22 cellular contexts compared by ENCODE assay signal in genomic region chr6:138234363-138234762, GRCh38. TPM values are rescaled to one million over a fixed set of nuclear protein-coding genes. Genes with fewer than 3 reads are reported as not detected.
"Had no signal": no experiment of that assay in that cellular context is flagged by ENCODE, and none has a peak within 500 bp of the region (broad histone marks: within the 10 kb centered on the region; RNA-seq: fewer than 3 reads in every experiment).

No MANE protein-coding gene starts in this region.

- H3K4me1 ChIP-seq: left ventricle myocardium inferior, parathyroid adenoma, suprapubic skin had no signal

- H3K9me3 ChIP-seq: left ventricle myocardium inferior, suprapubic skin, upper lobe of left lung had no signal

- H3K36me3 ChIP-seq: left ventricle myocardium inferior, suprapubic skin, upper lobe of left lung had no signal

- H3K4me3 ChIP-seq: left ventricle myocardium inferior, skin epidermis, suprapubic skin, upper lobe of left lung had no signal

- H3K27ac ChIP-seq: left ventricle myocardium inferior, parathyroid adenoma, skin epidermis, suprapubic skin, upper lobe of left lung had no signal

- H3K27me3 ChIP-seq: suprapubic skin, upper lobe of left lung had no signal

- H3K27ac Mint-ChIP-seq: activated naive CD8-positive, alpha-beta T cell treated with anti-CD3 and anti-CD28 coated beads, Interleukin-2, amount 10 ng/mL, durations not matched to agents 7 days and 5 days; activated T-helper 1 cell treated with anti-CD3 and anti-CD28 coated beads, Interleukin-12 subunit alpha, Interleukin-12 subunit beta, Interleukin-2, Interleukin-4 antibody, amounts not matched to agents 30 ng/mL and 10 ng/mL and 1 ng/mL, durations not matched to agents 14 hours and 24 hours and 36 hours; memory B cell; naive thymus-derived CD8-positive, alpha-beta T cell; T-cell had no signal

- DNase-seq: activated CD4-positive, alpha-beta T cell treated with anti-CD3 and anti-CD28 coated beads, Interleukin-2, amount 50 U/mL, for 1 hour; activated CD8-positive, alpha-beta memory T cell treated with anti-CD3 and anti-CD28 coated beads for 24 hours; activated naive CD4-positive, alpha-beta T cell; activated naive CD8-positive, alpha-beta T cell treated with anti-CD3 and anti-CD28 coated beads, Interleukin-2, amount 10 ng/mL, durations not matched to agents 7 days and 5 days; dermis blood vessel endothelial cell; erythroblast; left ventricle myocardium inferior; naive thymus-derived CD8-positive, alpha-beta T cell; retina; stimulated activated naive CD8-positive, alpha-beta T cell treated with anti-CD3 and anti-CD28 coated beads, Interleukin-15, Interleukin-2, amounts not matched to agents 100 U/mL and 50 U/mL, for 24 hours; T-cell; T-helper 9 cell; upper lobe of left lung had no signal

- H3K9me3 Mint-ChIP-seq: activated naive CD8-positive, alpha-beta T cell treated with anti-CD3 and anti-CD28 coated beads, Interleukin-2, amount 10 ng/mL, durations not matched to agents 7 days and 5 days; activated T-helper 1 cell treated with anti-CD3 and anti-CD28 coated beads, Interleukin-12 subunit alpha, Interleukin-12 subunit beta, Interleukin-2, Interleukin-4 antibody, amounts not matched to agents 30 ng/mL and 10 ng/mL and 1 ng/mL, durations not matched to agents 14 hours and 24 hours and 36 hours; memory B cell; naive thymus-derived CD8-positive, alpha-beta T cell; T-cell had no signal

- H2AFZ ChIP-seq: parathyroid adenoma had no signal

- H3K9ac ChIP-seq: parathyroid adenoma had no signal

- H3K4me1 Mint-ChIP-seq: activated naive CD8-positive, alpha-beta T cell treated with anti-CD3 and anti-CD28 coated beads, Interleukin-2, amount 10 ng/mL, durations not matched to agents 7 days and 5 days; naive thymus-derived CD8-positive, alpha-beta T cell; T-cell had no signal

- FAIRE-seq: islet of Langerhans had no signal

- H3K36me3 Mint-ChIP-seq: activated naive CD8-positive, alpha-beta T cell treated with anti-CD3 and anti-CD28 coated beads, Interleukin-2, amount 10 ng/mL, durations not matched to agents 7 days and 5 days; memory B cell; naive thymus-derived CD8-positive, alpha-beta T cell; T-cell had no signal

- H3K4me3 Mint-ChIP-seq: activated naive CD8-positive, alpha-beta T cell treated with anti-CD3 and anti-CD28 coated beads, Interleukin-2, amount 10 ng/mL, durations not matched to agents 7 days and 5 days; activated T-helper 1 cell treated with anti-CD3 and anti-CD28 coated beads, Interleukin-12 subunit alpha, Interleukin-12 subunit beta, Interleukin-2, Interleukin-4 antibody, amounts not matched to agents 30 ng/mL and 10 ng/mL and 1 ng/mL, durations not matched to agents 14 hours and 24 hours and 36 hours; memory B cell; naive thymus-derived CD8-positive, alpha-beta T cell; T-cell had no signal

- H3K79me2 ChIP-seq: parathyroid adenoma had no signal

- ATAC-seq: activated CD4-positive, CD25-positive, alpha-beta regulatory T cell treated with anti-CD3 and anti-CD28 coated beads, Interleukin-2, amount 50 U/mL, for 24 hours; naive thymus-derived CD8-positive, alpha-beta T cell; stimulated activated naive CD8-positive, alpha-beta T cell treated with anti-CD3 and anti-CD28 coated beads, Interleukin-15, Interleukin-2, amounts not matched to agents 100 U/mL and 50 U/mL, for 24 hours; T-cell had no signal

RNA-seq across cellular contexts. Expression of gene PBOV1, which starts 16.1 kb away (rescaled TPM):
- total RNA-seq: activated naive CD8-positive, alpha-beta T cell treated with anti-CD3 and anti-CD28 coated beads, Interleukin-2, amount 10 ng/mL, durations not matched to agents 7 days and 5 days; activated T-helper 1 cell treated with anti-CD3 and anti-CD28 coated beads, Interleukin-12 subunit alpha, Interleukin-12 subunit beta, Interleukin-2, Interleukin-4 antibody, amounts not matched to agents 30 ng/mL and 10 ng/mL and 1 ng/mL, durations not matched to agents 14 hours and 24 hours and 36 hours; cerebellum; dermis blood vessel endothelial cell; left ventricle myocardium inferior; mucosa of gallbladder; naive thymus-derived CD8-positive, alpha-beta T cell; suprapubic skin; T-cell; upper lobe of left lung had no signal
- polyA plus RNA-seq: naive thymus-derived CD8-positive, alpha-beta T cell had no signal
